7 cellular contexts compared by ENCODE assay signal in genomic region chr19:19627442-19627715, GRCh38.
DNase-seq lines count a peak whose midpoint lies in the region; ATAC-seq lines count a peak whose summit lies in the region.
"Had no signal": no experiment of that assay in that cellular context is flagged by ENCODE, and none has a peak within 500 bp of the region (broad histone marks: within the 10 kb centered on the region; RNA-seq: fewer than 3 reads in every experiment).

No MANE protein-coding gene starts in this region.

- H3K9me3 Mint-ChIP-seq in stimulated activated naive B cell treated with anti-CD40 and anti-IgM and Interleukin-4, amounts not matched to agents 10 μg/mL and 1 μg/mL and 100 μg/mL, for 72 hours, result no peaks in the 10 kb centered on the region

- peak; percentile 17 to 22 for ATAC-seq in stimulated activated naive B cell treated with anti-CD40 and anti-IgM and Interleukin-4, amounts not matched to agents 10 μg/mL and 1 μg/mL and 100 μg/mL, for 72 hours (replicated peaks)
- ATAC-seq in GM21381 (IDR thresholded peaks at IDR 0.05; ENCODE audit: unreplicated experiment), result no peak

- no peaks in the 10 kb centered on the region for H3K27me3 Mint-ChIP-seq in stimulated activated naive B cell treated with anti-CD40 and anti-IgM and Interleukin-4, amounts not matched to agents 10 μg/mL and 1 μg/mL and 100 μg/mL, for 72 hours

- peak; percentile 73 for DNase-seq in activated CD8-positive, alpha-beta memory T cell treated with anti-CD3 and anti-CD28 coated beads for 24 hours
- no peak for DNase-seq in activated CD8-positive, alpha-beta memory T cell treated with anti-CD3 and anti-CD28 coated beads, Interleukin-2, amount 50 U/mL, for 4 hours
- DNase-seq in epidermal melanocyte (ENCODE audit: insufficient read length, low spot score) (peak; percentile 18), caudate nucleus (lab: John Stamatoyannopoulos, UW) (no peak)
- DNase-seq in stimulated activated naive B cell treated with anti-CD40 and anti-IgM and Interleukin-4, amounts not matched to agents 10 μg/mL and 1 μg/mL and 100 μg/mL, for 72 hours, result no peak

- peaks cover 23 to 51% of the 10 kb centered on the region in 2 donors for H3K36me3 Mint-ChIP-seq in stimulated activated naive B cell treated with anti-CD40 and anti-IgM and Interleukin-4, amounts not matched to agents 10 μg/mL and 1 μg/mL and 100 μg/mL, for 72 hours

- peak overlapping the region; percentile 95 for H3K27ac Mint-ChIP-seq in stimulated activated naive B cell treated with anti-CD40 and anti-IgM and Interleukin-4, amounts not matched to agents 10 μg/mL and 1 μg/mL and 100 μg/mL, for 72 hours

- H3K4me3 Mint-ChIP-seq in stimulated activated naive B cell treated with anti-CD40 and anti-IgM and Interleukin-4, amounts not matched to agents 10 μg/mL and 1 μg/mL and 100 μg/mL, for 72 hours, result peak overlapping the region; percentile 90 to 91

- H3K27ac ChIP-seq in caudate nucleus (ENCODE audit: low read depth, low read length), result no peak overlapping the region
- H3K27ac ChIP-seq: HL-60 had no signal

- peaks cover 18 to 29% of the 10 kb centered on the region in 2 donors for H3K4me1 Mint-ChIP-seq in stimulated activated naive B cell treated with anti-CD40 and anti-IgM and Interleukin-4, amounts not matched to agents 10 μg/mL and 1 μg/mL and 100 μg/mL, for 72 hours

Comparison
In these comparisons a context has a peak if more than half of its experiments do, and no peak if none do; other contexts are left out.
1. DNase-seq: peak in activated CD8-positive, alpha-beta memory T cell treated with anti-CD3 and anti-CD28 coated beads for 24 hours (single experiment) and epidermal melanocyte (single experiment); none in activated CD8-positive, alpha-beta memory T cell treated with anti-CD3 and anti-CD28 coated beads, Interleukin-2, amount 50 U/mL, for 4 hours (single experiment), stimulated activated naive B cell treated with anti-CD40 and anti-IgM and Interleukin-4, amounts not matched to agents 10 μg/mL and 1 μg/mL and 100 μg/mL, for 72 hours (single experiment) and caudate nucleus (0 of 61).